Comparison of ENCODE assay signal across 1 cellular context in the genomic region with DNA sequence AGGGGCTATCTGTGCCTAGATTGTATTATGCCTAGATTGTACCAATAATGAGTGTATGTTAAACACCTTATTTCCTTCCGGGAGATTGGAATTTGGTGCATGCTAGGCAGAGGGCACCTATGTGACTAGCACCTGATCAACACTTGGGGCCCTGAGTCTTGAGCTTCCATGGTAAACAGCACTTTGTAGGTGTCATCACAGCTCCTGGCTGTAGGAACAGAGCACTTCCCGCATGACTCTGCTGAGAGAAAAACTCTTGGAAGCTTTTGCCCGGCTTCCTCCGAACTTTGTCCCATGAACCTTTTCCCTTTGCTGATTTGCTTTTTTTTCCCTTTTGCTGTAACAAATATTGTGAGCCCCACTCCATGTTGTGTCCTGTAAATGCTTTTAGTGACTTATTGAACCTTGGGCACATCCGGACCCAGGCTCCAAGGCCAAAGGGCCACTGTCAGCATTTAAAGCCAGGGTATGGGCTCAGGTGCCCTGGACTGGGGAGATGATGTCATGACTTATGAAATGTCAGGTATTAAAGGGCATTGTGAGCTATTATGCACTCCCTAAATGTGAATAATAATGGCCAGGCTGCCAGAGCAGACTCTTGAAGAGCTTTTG.
A peak's percentile ranks its signal among the peaks of the same experiment; 100 is the strongest.
TF ChIP-seq lines count a peak whose summit lies in the region.

No MANE protein-coding gene starts in this region.

TF ChIP-seq in liver, 16 proteins besides CTCF, POLR2A, EP300 and RAD21 (continued from another document):
- TF ChIP-seq TAF1 (conservative IDR thresholded peaks at IDR 0.05) (no peak), EGR1 (IDR thresholded peaks at IDR 0.05; ENCODE audit: low read depth in 2 of 2) (peak in 1 of 2 donors; percentile 91), NR2F2 (IDR thresholded peaks at IDR 0.05) (peak; percentile 87), FOXA1 (IDR thresholded peaks at IDR 0.05) (peak; percentile 22), HNF4A (conservative IDR thresholded peaks at IDR 0.05) (peak; percentile 99 to 100), JUND (IDR thresholded peaks at IDR 0.05) (peak; percentile 97 to 98), HNF4G (IDR thresholded peaks at IDR 0.05) (peak; percentile 98), SP1 (IDR thresholded peaks at IDR 0.05) (peak; percentile 98), GABPA (IDR thresholded peaks at IDR 0.05 in 1 of 2, conservative IDR thresholded peaks at IDR 0.05 in 1 of 2) (peak in 1 of 2 donors; percentile 76), RXRA (IDR thresholded peaks at IDR 0.05) (peak; percentile 95 to 96), YY1 (IDR thresholded peaks at IDR 0.05) (peak; percentile 89)
- TF ChIP-seq, protein P1, sequence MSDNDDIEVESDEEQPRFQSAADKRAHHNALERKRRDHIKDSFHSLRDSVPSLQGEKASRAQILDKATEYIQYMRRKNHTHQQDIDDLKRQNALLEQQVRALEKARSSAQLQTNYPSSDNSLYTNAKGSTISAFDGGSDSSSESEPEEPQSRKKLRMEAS (IDR thresholded peaks at IDR 0.05), result peak; percentile 95
- TF ChIP-seq, protein P2, sequence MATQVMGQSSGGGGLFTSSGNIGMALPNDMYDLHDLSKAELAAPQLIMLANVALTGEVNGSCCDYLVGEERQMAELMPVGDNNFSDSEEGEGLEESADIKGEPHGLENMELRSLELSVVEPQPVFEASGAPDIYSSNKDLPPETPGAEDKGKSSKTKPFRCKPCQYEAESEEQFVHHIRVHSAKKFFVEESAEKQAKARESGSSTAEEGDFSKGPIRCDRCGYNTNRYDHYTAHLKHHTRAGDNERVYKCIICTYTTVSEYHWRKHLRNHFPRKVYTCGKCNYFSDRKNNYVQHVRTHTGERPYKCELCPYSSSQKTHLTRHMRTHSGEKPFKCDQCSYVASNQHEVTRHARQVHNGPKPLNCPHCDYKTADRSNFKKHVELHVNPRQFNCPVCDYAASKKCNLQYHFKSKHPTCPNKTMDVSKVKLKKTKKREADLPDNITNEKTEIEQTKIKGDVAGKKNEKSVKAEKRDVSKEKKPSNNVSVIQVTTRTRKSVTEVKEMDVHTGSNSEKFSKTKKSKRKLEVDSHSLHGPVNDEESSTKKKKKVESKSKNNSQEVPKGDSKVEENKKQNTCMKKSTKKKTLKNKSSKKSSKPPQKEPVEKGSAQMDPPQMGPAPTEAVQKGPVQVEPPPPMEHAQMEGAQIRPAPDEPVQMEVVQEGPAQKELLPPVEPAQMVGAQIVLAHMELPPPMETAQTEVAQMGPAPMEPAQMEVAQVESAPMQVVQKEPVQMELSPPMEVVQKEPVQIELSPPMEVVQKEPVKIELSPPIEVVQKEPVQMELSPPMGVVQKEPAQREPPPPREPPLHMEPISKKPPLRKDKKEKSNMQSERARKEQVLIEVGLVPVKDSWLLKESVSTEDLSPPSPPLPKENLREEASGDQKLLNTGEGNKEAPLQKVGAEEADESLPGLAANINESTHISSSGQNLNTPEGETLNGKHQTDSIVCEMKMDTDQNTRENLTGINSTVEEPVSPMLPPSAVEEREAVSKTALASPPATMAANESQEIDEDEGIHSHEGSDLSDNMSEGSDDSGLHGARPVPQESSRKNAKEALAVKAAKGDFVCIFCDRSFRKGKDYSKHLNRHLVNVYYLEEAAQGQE (IDR thresholded peaks at IDR 0.05), result peak; percentile 71
- TF ChIP-seq, protein P3, sequence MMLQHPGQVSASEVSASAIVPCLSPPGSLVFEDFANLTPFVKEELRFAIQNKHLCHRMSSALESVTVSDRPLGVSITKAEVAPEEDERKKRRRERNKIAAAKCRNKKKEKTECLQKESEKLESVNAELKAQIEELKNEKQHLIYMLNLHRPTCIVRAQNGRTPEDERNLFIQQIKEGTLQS (IDR thresholded peaks at IDR 0.05), result peak; percentile 93
